In genomic region chr1:201870397-201870796, GRCh38 we compare ENCODE assay signal across 21 cellular contexts. TPM values are rescaled to one million over a fixed set of nuclear protein-coding genes. Genes with fewer than 3 reads are reported as not detected.
"Had no signal": no experiment of that assay in that cellular context is flagged by ENCODE, and none has a peak within 500 bp of the region (broad histone marks: within the 10 kb centered on the region; RNA-seq: fewer than 3 reads in every experiment).

No MANE protein-coding gene starts in this region.

- ATAC-seq: activated CD4-positive, alpha-beta T cell treated with anti-CD3 and anti-CD28 coated beads for 36 hours; left lobe of liver; natural killer cell treated with Interleukin-12 subunit alpha and Interleukin-12 subunit beta and Interleukin-15 and Interleukin-18, amount 100 ng/mL, for 72 hours had no signal

- H3K4me3 ChIP-seq: colonic mucosa, lung had no signal

- H3K4me1 ChIP-seq: colonic mucosa had no signal

- H3K9me3 Mint-ChIP-seq: activated naive CD8-positive, alpha-beta T cell treated with anti-CD3 and anti-CD28 coated beads for 36 hours; activated T-helper 1 cell treated with anti-CD3 and anti-CD28 coated beads, Interleukin-12 subunit alpha, Interleukin-12 subunit beta, Interleukin-2, Interleukin-4 antibody, amounts not matched to agents 30 ng/mL and 10 ng/mL and 1 ng/mL, durations not matched to agents 14 hours and 24 hours and 36 hours; endodermal cell; mesothelial cell of epicardium; natural killer cell treated with Interleukin-12 subunit alpha and Interleukin-12 subunit beta and Interleukin-15 and Interleukin-18, amount 100 ng/mL, for 72 hours; stimulated activated naive CD8-positive, alpha-beta T cell treated with anti-CD3 and anti-CD28 coated beads, Interleukin-15, Interleukin-2, amounts not matched to agents 100 ng/mL and 50 ng/mL, for 24 hours; type B pancreatic cell had no signal

- H3K27ac ChIP-seq: brain microvascular endothelial cell, colonic mucosa had no signal

- H3K27me3 ChIP-seq: brain microvascular endothelial cell, colonic mucosa had no signal

- H3K27me3 Mint-ChIP-seq: activated CD4-positive, alpha-beta T cell treated with anti-CD3 and anti-CD28 coated beads for 36 hours; activated naive CD8-positive, alpha-beta T cell treated with anti-CD3 and anti-CD28 coated beads for 36 hours; natural killer cell treated with Interleukin-12 subunit alpha and Interleukin-12 subunit beta and Interleukin-15 and Interleukin-18, amount 100 ng/mL, for 72 hours; stimulated activated naive CD8-positive, alpha-beta T cell treated with anti-CD3 and anti-CD28 coated beads, Interleukin-15, Interleukin-2, amounts not matched to agents 100 ng/mL and 50 ng/mL, for 24 hours; type B pancreatic cell had no signal

- H3K4me1 Mint-ChIP-seq: activated CD4-positive, alpha-beta T cell treated with anti-CD3 and anti-CD28 coated beads for 36 hours; activated naive CD8-positive, alpha-beta T cell treated with anti-CD3 and anti-CD28 coated beads for 36 hours; endodermal cell; mesothelial cell of epicardium had no signal

- DNase-seq: activated CD4-positive, alpha-beta T cell treated with anti-CD3 and anti-CD28 coated beads for 36 hours; activated CD4-positive, alpha-beta T cell treated with anti-CD3 and anti-CD28 coated beads, Interleukin-2, amount 50 U/mL, for 48 hours; activated naive CD4-positive, alpha-beta T cell; activated naive CD8-positive, alpha-beta T cell treated with anti-CD3 and anti-CD28 coated beads for 36 hours; activated T-cell treated with anti-CD3 and anti-CD28 coated beads for 4 hours; amygdala; brain microvascular endothelial cell; central memory CD4-positive, alpha-beta T cell; colonic mucosa; endodermal cell; kidney; nucleus accumbens; stimulated activated CD4-positive, alpha-beta T cell treated with anti-CD3 and anti-CD28 coated beads, Interleukin-2, amount 100 ng/mL, for 48 hours; T-helper 2 cell had no signal

- H3K27ac Mint-ChIP-seq: activated CD4-positive, alpha-beta T cell treated with anti-CD3 and anti-CD28 coated beads for 36 hours; activated naive CD8-positive, alpha-beta T cell treated with anti-CD3 and anti-CD28 coated beads for 36 hours; mesothelial cell of epicardium; natural killer cell treated with Interleukin-12 subunit alpha and Interleukin-12 subunit beta and Interleukin-15 and Interleukin-18, amount 100 ng/mL, for 72 hours; type B pancreatic cell had no signal

- H3K9me3 ChIP-seq: colonic mucosa had no signal

- H3K4me3 Mint-ChIP-seq: activated CD4-positive, alpha-beta T cell treated with anti-CD3 and anti-CD28 coated beads for 36 hours; activated naive CD8-positive, alpha-beta T cell treated with anti-CD3 and anti-CD28 coated beads for 36 hours; activated T-helper 1 cell treated with anti-CD3 and anti-CD28 coated beads, Interleukin-12 subunit alpha, Interleukin-12 subunit beta, Interleukin-2, Interleukin-4 antibody, amounts not matched to agents 30 ng/mL and 10 ng/mL and 1 ng/mL, durations not matched to agents 14 hours and 24 hours and 36 hours; endodermal cell; mesothelial cell of epicardium; natural killer cell treated with Interleukin-12 subunit alpha and Interleukin-12 subunit beta and Interleukin-15 and Interleukin-18, amount 100 ng/mL, for 72 hours; stimulated activated naive CD8-positive, alpha-beta T cell treated with anti-CD3 and anti-CD28 coated beads, Interleukin-15, Interleukin-2, amounts not matched to agents 100 ng/mL and 50 ng/mL, for 24 hours; type B pancreatic cell had no signal

RNA-seq across cellular contexts. Expression of gene SHISA4, which starts 18.3 kb away (rescaled TPM):
- total RNA-seq: activated naive CD8-positive, alpha-beta T cell treated with anti-CD3 and anti-CD28 coated beads for 36 hours had no signal
